In genomic region chr1:159068877-159069276, GRCh38 we compare ENCODE assay signal across 1 cellular context.
TF ChIP-seq lines count a peak whose summit lies in the region.

No MANE protein-coding gene starts in this region.

TF ChIP-seq in SK-N-SH, 30 proteins besides CTCF, POLR2A, EP300 and RAD21 (continued from another document):
- TF ChIP-seq USF2 (IDR thresholded peaks at IDR 0.05; ENCODE audit: borderline replicate concordance, low read depth, low read length) (no peak), TCF12 (IDR thresholded peaks at IDR 0.05) (no peak), TAF1 (IDR thresholded peaks at IDR 0.05; ENCODE audit: borderline replicate concordance, low read depth, low read length) (no peak), ELF1 (IDR thresholded peaks at IDR 0.05) (no peak), YY1 (IDR thresholded peaks at IDR 0.05; ENCODE audit: low read depth) (no peak), CHD2 (IDR thresholded peaks at IDR 0.05; ENCODE audit: low read length, partially characterized antibody) (no peak), SMC3 (IDR thresholded peaks at IDR 0.05; ENCODE audit: low read depth, low read length) (no peak), EZH2phosphoT487 (IDR thresholded peaks at IDR 0.05; ENCODE audit: borderline replicate concordance, low read depth) (no peak), FOXJ3 (CRISPR knock-in tag; IDR thresholded peaks at IDR 0.05) (no peak), PBX3 (IDR thresholded peaks at IDR 0.05) (no peak)
